ENCODE assay signal across 8 cellular contexts in the genomic region with DNA sequence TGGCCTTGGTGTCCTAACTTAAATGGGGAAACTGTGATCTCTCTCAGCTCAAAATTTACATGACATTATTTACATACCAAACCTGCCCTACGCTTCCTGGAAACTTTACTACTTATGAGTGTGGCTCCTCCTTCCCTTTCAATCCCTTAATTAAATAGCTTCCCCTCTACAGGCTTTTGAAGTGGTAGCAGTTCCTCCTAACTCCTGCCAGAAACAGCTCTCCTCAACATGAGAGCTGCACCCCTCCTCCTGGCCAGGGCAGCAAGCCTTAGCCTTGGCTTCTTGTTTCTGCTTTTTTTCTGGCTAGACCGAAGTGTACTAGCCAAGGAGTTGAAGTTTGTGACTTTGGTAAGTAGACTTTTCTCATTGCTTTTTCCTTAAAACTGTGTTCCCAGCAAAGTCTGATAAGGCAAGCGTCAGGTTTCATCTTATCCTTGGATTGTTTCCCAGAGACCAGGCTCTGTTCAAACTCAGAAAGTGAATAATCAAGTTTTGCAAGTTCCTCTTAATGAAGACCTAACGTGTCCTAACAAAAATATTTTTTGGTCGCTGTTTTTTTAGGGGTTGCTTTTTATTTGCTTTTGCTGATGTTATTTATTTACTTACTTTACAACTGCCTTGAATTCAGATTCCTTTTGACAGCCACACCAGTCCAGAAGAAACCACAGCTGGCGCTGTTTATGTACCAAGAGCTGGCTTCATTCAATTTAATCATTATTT.
DNase-seq lines count a peak whose midpoint lies in the region; ATAC-seq and FAIRE-seq lines count a peak whose summit lies in the region.

A gene with protein sequence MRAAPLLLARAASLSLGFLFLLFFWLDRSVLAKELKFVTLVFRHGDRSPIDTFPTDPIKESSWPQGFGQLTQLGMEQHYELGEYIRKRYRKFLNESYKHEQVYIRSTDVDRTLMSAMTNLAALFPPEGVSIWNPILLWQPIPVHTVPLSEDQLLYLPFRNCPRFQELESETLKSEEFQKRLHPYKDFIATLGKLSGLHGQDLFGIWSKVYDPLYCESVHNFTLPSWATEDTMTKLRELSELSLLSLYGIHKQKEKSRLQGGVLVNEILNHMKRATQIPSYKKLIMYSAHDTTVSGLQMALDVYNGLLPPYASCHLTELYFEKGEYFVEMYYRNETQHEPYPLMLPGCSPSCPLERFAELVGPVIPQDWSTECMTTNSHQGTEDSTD (plus strand): TSS at position 179 of the 720 bp plus-strand sequence. CDS start 50 bp downstream, at position 229.

- H3K9ac ChIP-seq in adipocyte (ENCODE audit: low read length) (peak within 1 kb of the TSS; percentile 64), subcutaneous abdominal adipose tissue (ENCODE audit: low read length in 5 of 5) (peak within 1 kb of the TSS in 2 of 5 donors; percentile 17 to 40)

- H3K4me3 ChIP-seq in adipocyte (ENCODE audit: low read length) (peak within 1 kb of the TSS; percentile 57), subcutaneous abdominal adipose tissue (ENCODE audit: low read depth in 1 of 5, low read length in 5 of 5) (peak within 1 kb of the TSS; percentile 12 to 50 (median 19))

- peaks cover 35% of the 10 kb centered on the region for H3K4me1 ChIP-seq in adipocyte (ENCODE audit: control insufficient read depth, insufficient read depth, low read length)
- H3K4me1 ChIP-seq in subcutaneous abdominal adipose tissue (ENCODE audit: control insufficient read depth in 5 of 5, insufficient read depth in 5 of 5, low read length in 5 of 5): peaks cover 0 to 14% (median 3%) of the 10 kb centered on the region in 5 donors

- ATAC-seq in GM18861 (IDR thresholded peaks at IDR 0.05; ENCODE audit: unreplicated experiment) (no peak), HG03439 (IDR thresholded peaks at IDR 0.05; ENCODE audit: unreplicated experiment) (no peak), GM21381 (IDR thresholded peaks at IDR 0.05; ENCODE audit: unreplicated experiment) (no peak)

- H3K36me3 ChIP-seq in adipocyte (ENCODE audit: control insufficient read depth, insufficient read depth, low read length, severe bottlenecking): no peaks in the 10 kb centered on the region
- no peaks in the 10 kb centered on the region for H3K36me3 ChIP-seq in subcutaneous abdominal adipose tissue (ENCODE audit: control insufficient read depth in 5 of 5, insufficient read depth in 5 of 5, low read length in 5 of 5)

- no peaks in the 10 kb centered on the region for H3K27me3 ChIP-seq in adipocyte (replicated peaks; ENCODE audit: control insufficient read depth, insufficient read depth, low read length)
- no peaks in the 10 kb centered on the region for H3K27me3 ChIP-seq in subcutaneous abdominal adipose tissue (ENCODE audit: control insufficient read depth in 5 of 5, insufficient read depth in 4 of 5, low read length in 5 of 5)

- in situ Hi-C loops in KBM-7 (cut with MboI; ENCODE audit: low pct_unique_long_range_greater_than_20kb, low sequenced_read_pairs): no loop called here

- FAIRE-seq in GM18507 (lab: Jason Lieb, UNC): peak; percentile 24

- DNase-seq in GM18507 (ENCODE audit: extremely low spot score, insufficient read length, low read depth) (no peak), KBM-7 (peak; percentile 96), adipocyte (ENCODE audit: low read depth) (peak; percentile 85), iPS DF 4.7 (ENCODE audit: extremely low read depth, low spot score) (peak; percentile 25)

- H3K9me3 ChIP-seq in adipocyte (ENCODE audit: control insufficient read depth, low read length): no peaks in the 10 kb centered on the region
- H3K9me3 ChIP-seq in subcutaneous abdominal adipose tissue (ENCODE audit: control insufficient read depth in 5 of 5, low read length in 5 of 5): no peaks in the 10 kb centered on the region

- H3K27ac ChIP-seq in subcutaneous abdominal adipose tissue (ENCODE audit: low read depth, low read length): no peak within 1 kb of the TSS
